Comparison of ENCODE assay signal across 1 cellular context in the genomic region with DNA sequence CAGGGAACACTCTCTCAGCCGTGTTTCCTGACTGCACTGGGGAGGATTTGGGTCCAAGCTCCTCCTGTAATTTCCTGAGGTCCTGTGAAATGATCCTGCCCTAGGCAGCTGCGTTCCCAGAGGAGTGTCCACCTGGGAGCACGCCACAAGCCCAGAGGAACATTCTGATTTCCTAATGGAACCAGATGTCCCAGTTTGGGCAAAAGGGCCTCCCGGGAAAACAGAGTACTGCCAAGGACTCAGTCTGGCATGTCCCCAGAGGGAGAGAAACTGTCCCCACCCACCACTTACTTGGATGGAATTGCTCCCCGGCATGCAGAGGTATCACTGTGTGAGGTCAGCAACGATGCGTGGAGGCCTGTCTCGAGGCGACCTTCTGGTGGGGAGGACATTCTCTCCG.
A peak's percentile ranks its signal among the peaks of the same experiment; 100 is the strongest.
TF ChIP-seq lines count a peak whose summit lies in the region.

No MANE protein-coding gene starts in this region.

TF ChIP-seq in HepG2, 621 proteins besides CTCF, POLR2A, EP300 and RAD21:
- TF ChIP-seq AGO2 (optimal IDR thresholded peaks at IDR 0.05; ENCODE audit: low read depth, low read length) (no peak), ZNF263 (CRISPR knock-in tag; IDR thresholded peaks at IDR 0.05) (peak; percentile 39; the same call in 1 of the 2 replicates), NFKB2 (CRISPR knock-in tag; IDR thresholded peaks at IDR 0.05; ENCODE audit: borderline replicate concordance) (0 out of 2 replicates have a peak, but pooled peaks have one; percentile 37), IKZF5 (CRISPR knock-in tag; IDR thresholded peaks at IDR 0.05) (0 out of 2 replicates have a peak, but pooled peaks have one; percentile 19)
- TF ChIP-seq, protein P1, sequence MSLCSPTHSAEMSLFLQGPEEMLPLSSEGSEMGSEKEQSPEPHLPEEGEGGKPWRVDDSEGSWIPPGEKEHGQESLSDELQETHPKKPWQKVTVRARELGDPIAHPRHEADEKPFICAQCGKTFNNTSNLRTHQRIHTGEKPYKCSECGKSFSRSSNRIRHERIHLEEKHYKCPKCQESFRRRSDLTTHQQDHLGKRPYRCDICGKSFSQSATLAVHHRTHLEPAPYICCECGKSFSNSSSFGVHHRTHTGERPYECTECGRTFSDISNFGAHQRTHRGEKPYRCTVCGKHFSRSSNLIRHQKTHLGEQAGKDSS (CRISPR knock-in tag; IDR thresholded peaks at IDR 0.05; ENCODE audit: borderline replicate concordance, low read depth): no peak
TF ChIP-seq in HepG2: peak in this region for 3.
